Comparison of ENCODE assay signal across 25 cellular contexts in the genomic region with DNA sequence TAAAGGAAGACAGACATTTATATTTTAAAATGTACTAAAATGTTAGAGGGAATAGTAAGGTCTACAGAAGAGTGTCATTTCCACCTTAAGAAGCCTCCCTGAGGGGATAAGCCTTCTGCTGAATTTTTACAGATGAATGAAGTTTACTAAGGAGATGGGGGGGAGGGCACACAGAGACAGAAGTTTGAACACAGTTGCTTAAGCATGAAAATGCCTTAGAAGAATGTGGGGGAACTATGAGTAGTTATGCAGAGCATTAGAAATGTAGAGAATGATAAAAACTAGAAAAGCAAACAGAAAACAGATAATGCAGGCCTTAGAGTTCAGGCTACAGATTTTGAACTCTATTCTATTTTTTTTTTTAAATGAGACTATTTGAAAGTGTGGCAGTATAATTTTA.
"Had no signal": no experiment of that assay in that cellular context is flagged by ENCODE, and none has a peak within 500 bp of the region (broad histone marks: within the 10 kb centered on the region; RNA-seq: fewer than 3 reads in every experiment).

No MANE protein-coding gene starts in this region.

- H3K4me3 Mint-ChIP-seq: activated CD4-positive, alpha-beta memory T cell treated with anti-CD3 and anti-CD28 coated beads, Interleukin-2, amount 10 ng/mL, durations not matched to agents 7 days and 5 days; activated naive CD4-positive, alpha-beta T cell treated with anti-CD3 and anti-CD28 coated beads, Interleukin-2, amount 10 ng/mL, durations not matched to agents 7 days and 5 days; activated T-cell treated with anti-CD3 and anti-CD28 coated beads, Interleukin-2, amount 50 U/mL, for 72 hours; dendritic cell treated with granulocyte-macrophage colony-stimulating factor and Interleukin-4, amounts not matched to agents 40 ng/mL and 50 ng/mL, for 4 days; memory B cell; nephron progenitor cell; stimulated activated memory B cell treated with anti-CD40 and anti-IgM and Interleukin-4, amounts not matched to agents 10 μg/mL and 1 μg/mL and 100 μg/mL, for 72 hours had no signal

- H3K36me3 Mint-ChIP-seq: activated naive CD4-positive, alpha-beta T cell treated with anti-CD3 and anti-CD28 coated beads, Interleukin-2, amount 10 ng/mL, durations not matched to agents 7 days and 5 days; memory B cell; stimulated activated memory B cell treated with anti-CD40 and anti-IgM and Interleukin-4, amounts not matched to agents 10 μg/mL and 1 μg/mL and 100 μg/mL, for 72 hours had no signal

- H3K4me1 ChIP-seq: parathyroid adenoma, right lobe of liver, stomach, suprapubic skin, tibial nerve had no signal

- H3K4me2 ChIP-seq: smooth muscle cell had no signal

- H3K36me3 ChIP-seq: right lobe of liver, stomach, suprapubic skin, tibial nerve had no signal

- H3K9ac ChIP-seq: parathyroid adenoma had no signal

- H3K27me3 Mint-ChIP-seq: activated CD4-positive, alpha-beta memory T cell treated with anti-CD3 and anti-CD28 coated beads, Interleukin-2, amount 10 ng/mL, durations not matched to agents 7 days and 5 days; stimulated activated memory B cell treated with anti-CD40 and anti-IgM and Interleukin-4, amounts not matched to agents 10 μg/mL and 1 μg/mL and 100 μg/mL, for 72 hours had no signal

- DNase-seq: activated CD4-positive, alpha-beta memory T cell treated with anti-CD3 and anti-CD28 coated beads, Interleukin-2, amount 10 ng/mL, durations not matched to agents 7 days and 5 days; activated CD4-positive, alpha-beta T cell treated with anti-CD3 and anti-CD28 coated beads for 4 hours; activated CD4-positive, CD25-positive, alpha-beta regulatory T cell; activated effector memory CD4-positive, alpha-beta T cell treated with anti-CD3 and anti-CD28 coated beads, Interleukin-2, amount 50 U/mL, for 16 hours; activated naive CD4-positive, alpha-beta T cell treated with anti-CD3 and anti-CD28 coated beads, Interleukin-2, amount 10 ng/mL, durations not matched to agents 7 days and 5 days; activated T-cell treated with anti-CD3 and anti-CD28 coated beads, Interleukin-2, amount 50 U/mL, for 72 hours; aorta; effector CD4-positive, alpha-beta T cell; erythroblast; foreskin melanocyte; left cardiac atrium; nephron progenitor cell; nucleus accumbens; right lobe of liver; stimulated activated CD4-positive, alpha-beta T cell treated with anti-CD3 and anti-CD28 coated beads, Interleukin-15, amount 100 ng/mL, for 24 hours; stomach; T-helper 1 cell; T1000 had no signal

- H3K27ac ChIP-seq: parathyroid adenoma, right lobe of liver, stomach, suprapubic skin, tibial nerve had no signal

- ATAC-seq: activated T-cell treated with anti-CD3 and anti-CD28 coated beads, Interleukin-2, amount 50 U/mL, for 72 hours; right lobe of liver; stimulated activated memory B cell treated with anti-CD40 and anti-IgM and Interleukin-4, amounts not matched to agents 10 μg/mL and 1 μg/mL and 100 μg/mL, for 72 hours had no signal

- H3K27ac Mint-ChIP-seq: activated CD4-positive, alpha-beta memory T cell treated with anti-CD3 and anti-CD28 coated beads, Interleukin-2, amount 10 ng/mL, durations not matched to agents 7 days and 5 days; activated naive CD4-positive, alpha-beta T cell treated with anti-CD3 and anti-CD28 coated beads, Interleukin-2, amount 10 ng/mL, durations not matched to agents 7 days and 5 days; activated T-cell treated with anti-CD3 and anti-CD28 coated beads, Interleukin-2, amount 50 U/mL, for 72 hours; dendritic cell treated with granulocyte-macrophage colony-stimulating factor and Interleukin-4, amounts not matched to agents 40 ng/mL and 50 ng/mL, for 4 days; memory B cell; nephron progenitor cell; stimulated activated memory B cell treated with anti-CD40 and anti-IgM and Interleukin-4, amounts not matched to agents 10 μg/mL and 1 μg/mL and 100 μg/mL, for 72 hours had no signal

- H3K4me1 Mint-ChIP-seq: activated CD4-positive, alpha-beta memory T cell treated with anti-CD3 and anti-CD28 coated beads, Interleukin-2, amount 10 ng/mL, durations not matched to agents 7 days and 5 days; activated naive CD4-positive, alpha-beta T cell treated with anti-CD3 and anti-CD28 coated beads, Interleukin-2, amount 10 ng/mL, durations not matched to agents 7 days and 5 days; memory B cell; stimulated activated memory B cell treated with anti-CD40 and anti-IgM and Interleukin-4, amounts not matched to agents 10 μg/mL and 1 μg/mL and 100 μg/mL, for 72 hours had no signal

- H3K4me3 ChIP-seq: right lobe of liver, smooth muscle cell, stomach, suprapubic skin, tibial nerve had no signal

- H3K9me3 ChIP-seq: right lobe of liver, stomach, suprapubic skin had no signal

- H3K9me3 Mint-ChIP-seq: activated CD4-positive, alpha-beta memory T cell treated with anti-CD3 and anti-CD28 coated beads, Interleukin-2, amount 10 ng/mL, durations not matched to agents 7 days and 5 days; activated naive CD4-positive, alpha-beta T cell treated with anti-CD3 and anti-CD28 coated beads, Interleukin-2, amount 10 ng/mL, durations not matched to agents 7 days and 5 days; dendritic cell treated with granulocyte-macrophage colony-stimulating factor and Interleukin-4, amounts not matched to agents 40 ng/mL and 50 ng/mL, for 4 days had no signal

- H3K27me3 ChIP-seq: right lobe of liver, stomach, suprapubic skin, tibial nerve had no signal
